Comparison of ENCODE assay signal across 16 cellular contexts in genomic region chr2:186327251-186327868, GRCh38.
DNase-seq lines count a peak whose midpoint lies in the region; ATAC-seq, FAIRE-seq and TF ChIP-seq lines count a peak whose summit lies in the region.
"Had no signal": no experiment of that assay in that cellular context is flagged by ENCODE, and none has a peak within 500 bp of the region (broad histone marks: within the 10 kb centered on the region; RNA-seq: fewer than 3 reads in every experiment).

No MANE protein-coding gene starts in this region.

- peaks cover 18% of the 10 kb centered on the region for H3K9me3 Mint-ChIP-seq in CD8-positive, alpha-beta T cell

- no peak overlapping the region for H2AFZ ChIP-seq in GM12878 (ENCODE audit: control insufficient read depth, low read depth, low read length)

- TF ChIP-seq RAD21 in GM12878 (IDR thresholded peaks at IDR 0.05; ENCODE audit: insufficient read depth, low read depth, low read length), result no peak

- no peak for TF ChIP-seq POLR2A in GM12878 (IDR thresholded peaks at IDR 0.05; ENCODE audit: low read depth, low read length)

- H4K20me1 ChIP-seq in GM12878 (ENCODE audit: control insufficient read depth, insufficient read depth), result no peaks in the 10 kb centered on the region

- H3K4me2 ChIP-seq in GM12878 (ENCODE audit: control insufficient read depth, insufficient read depth), result peak overlapping the region; percentile 11

- no peak for TF ChIP-seq EP300 in GM12878 (IDR thresholded peaks at IDR 0.05; ENCODE audit: borderline replicate concordance in 1 of 2, control insufficient read depth in 1 of 2, low read depth in 2 of 2, low read length in 2 of 2)

- no peak overlapping the region for H3K4me3 ChIP-seq in GM12878
- H3K4me3 ChIP-seq in CD8-positive, alpha-beta T cell (ENCODE audit: low read depth, low read length), result no peak overlapping the region
- H3K4me3 ChIP-seq: gastroesophageal sphincter had no signal

- no peaks in the 10 kb centered on the region for H3K4me1 Mint-ChIP-seq in CD8-positive, alpha-beta T cell (ENCODE audit: low read depth)

- no peaks in the 10 kb centered on the region for H3K79me2 ChIP-seq in GM12878 (ENCODE audit: control insufficient read depth, insufficient read depth, low read length)

- WGBS in GM12878 (ENCODE audit: insufficient coverage, insufficient replicate concordance, low lambda C conversion rate, missing lambda C conversion rate), result 63% methylated on average over 3 of the region's 3 CpGs

- SMC1A ChIA-PET in GM12878 (lab: Charles Lee; ENCODE audit: uncharacterized antibody, unreplicated experiment), result no interaction called here

- peak overlapping the region; percentile 18; the same call in 1 of the 2 replicates for H3K27ac ChIP-seq in GM12878 (ENCODE audit: control insufficient read depth, insufficient read depth)
- no peak overlapping the region for H3K27ac ChIP-seq in CD8-positive, alpha-beta T cell (ENCODE audit: low read depth, low read length)
- H3K27ac ChIP-seq: gastroesophageal sphincter had no signal

- H3K9ac ChIP-seq in GM12878 (ENCODE audit: control insufficient read depth, insufficient read depth, low read length), result no peak overlapping the region

- RAD21 ChIA-PET in GM12878 (lab: Charles Lee; ENCODE audit: unreplicated experiment), result no interaction called here

- in situ Hi-C loops in GM12878 (cut with MboI), result no loop called here

- POLR2A ChIA-PET in GM12878 (lab: Charles Lee), result no interaction called here
- POLR2A ChIA-PET in CD8-positive, alpha-beta T cell (lab: Charles Lee), result no interaction called here

- no peak for TF ChIP-seq CTCF in GM12878 (IDR thresholded peaks at IDR 0.05 in 2 of 3, conservative IDR thresholded peaks at IDR 0.05 in 1 of 3; ENCODE audit: control insufficient read depth in 2 of 3, extremely low read depth in 1 of 3, insufficient read depth in 1 of 3, low read depth in 3 of 3, low read length in 3 of 3)
- TF ChIP-seq CTCF in D721Med (IDR thresholded peaks at IDR 0.05; ENCODE audit: insufficient read depth, missing control alignments), result no peak
- no peak for TF ChIP-seq CTCF in CD8-positive, alpha-beta T cell (IDR thresholded peaks at IDR 0.05)

- peaks cover 8% of the 10 kb centered on the region for H3K36me3 Mint-ChIP-seq in CD8-positive, alpha-beta T cell

- H3K27me3 Mint-ChIP-seq in CD8-positive, alpha-beta T cell (ENCODE audit: low read depth), result no peaks in the 10 kb centered on the region
- H3K27me3 Mint-ChIP-seq: progenitor cell of endocrine pancreas had no signal

- no peak overlapping the region for H3K27ac Mint-ChIP-seq in CD8-positive, alpha-beta T cell
- H3K27ac Mint-ChIP-seq: progenitor cell of endocrine pancreas had no signal

- no peaks in the 10 kb centered on the region; the same call in 2 of the 3 replicates for H3K9me3 ChIP-seq in GM12878 (replicated peaks; ENCODE audit: control insufficient read depth, insufficient read depth, low read length)
- H3K9me3 ChIP-seq in CD8-positive, alpha-beta T cell (ENCODE audit: low read length), result no peaks in the 10 kb centered on the region

- H3K27me3 ChIP-seq in GM12878 (replicated peaks in 1 of 2; ENCODE audit: control insufficient read depth in 2 of 2, insufficient read depth in 2 of 2, low read length in 1 of 2), result no peaks in the 10 kb centered on the region
- no peaks in the 10 kb centered on the region for H3K27me3 ChIP-seq in CD8-positive, alpha-beta T cell (ENCODE audit: insufficient read depth, low read length)
- H3K27me3 ChIP-seq: gastroesophageal sphincter had no signal

- DNase-seq in GM12878 (ENCODE audit: low read depth, low spot score) (no peak), D721Med (ENCODE audit: insufficient read length, low spot score) (no peak), NK-92 (lab: John Stamatoyannopoulos, UW; ENCODE audit: unreplicated experiment) (no peak)
- DNase-seq in activated CD4-positive, CD25-positive, alpha-beta regulatory T cell (lab: John Stamatoyannopoulos, UW), result no peak
- no peak for DNase-seq in CD8-positive, alpha-beta T cell
- DNase-seq: activated T-cell treated with anti-CD3 and anti-CD28 coated beads, Interleukin-2, amount 50 U/mL, for 4 hours; aorta; KG1; NCI-H2081 had no signal

- no TSS peak for BruUV-seq in GM12878 (replicated peaks; lab: Mats Ljungman, UMichigan)

- no peaks in the 10 kb centered on the region for H3K36me3 ChIP-seq in GM12878 (ENCODE audit: control insufficient read depth in 2 of 2, insufficient read depth in 2 of 2, low read length in 1 of 2)
- no peaks in the 10 kb centered on the region for H3K36me3 ChIP-seq in CD8-positive, alpha-beta T cell (ENCODE audit: insufficient read depth, low read length)
- H3K36me3 ChIP-seq: gastroesophageal sphincter had no signal

- H3K4me3 Mint-ChIP-seq in CD8-positive, alpha-beta T cell, result no peak overlapping the region
- H3K4me3 Mint-ChIP-seq: activated T-cell treated with anti-CD3 and anti-CD28 coated beads, Interleukin-2, amount 50 U/mL, for 4 hours had no signal

- FAIRE-seq in GM12878 (lab: Jason Lieb, UNC) (peak; percentile 84), D721Med (lab: Jason Lieb, UNC) (no peak)

- H3K4me1 ChIP-seq in GM12878 (ENCODE audit: control insufficient read depth, insufficient read depth, low read length), result 0 out of 2 replicates have a peak, but pooled peaks cover 3% of the 10 kb centered on the region
- H3K4me1 ChIP-seq in CD8-positive, alpha-beta T cell (ENCODE audit: insufficient read depth, low read length), result no peaks in the 10 kb centered on the region
- H3K4me1 ChIP-seq: gastroesophageal sphincter had no signal

- CTCF ChIA-PET in GM12878 (lab: Yijun Ruan, JAX), result no interaction called here
- CTCF ChIA-PET in CD8-positive, alpha-beta T cell (lab: Charles Lee), result no interaction called here

- peak; percentile 72 for ATAC-seq in GM18870 (IDR thresholded peaks at IDR 0.05; ENCODE audit: unreplicated experiment)
- peak; percentile 78 for ATAC-seq in GM21528 (IDR thresholded peaks at IDR 0.05; ENCODE audit: low FRiP score, unreplicated experiment)
- peak; percentile 90 for ATAC-seq in HG03066 (IDR thresholded peaks at IDR 0.05; ENCODE audit: low read depth, unreplicated experiment)
- peak; percentile 79 for ATAC-seq in GM12878
- ATAC-seq in CD8-positive, alpha-beta T cell, result no peak
- ATAC-seq: activated CD4-positive, CD25-positive, alpha-beta regulatory T cell treated with anti-CD3 and anti-CD28 coated beads, Interleukin-2, amount 50 U/mL, for 24 hours; activated T-cell treated with anti-CD3 and anti-CD28 coated beads, Interleukin-2, amount 50 U/mL, for 4 hours; gastroesophageal sphincter; SK-N-SH treated with all-trans-retinoic acid at 6 μM for 48 hours had no signal

- intact Hi-C loops in GM12878 (cut with micrococcal nuclease; ENCODE audit: unreplicated experiment), result no loop called here
- intact Hi-C loops in CD8-positive, alpha-beta T cell (cut with DNase I, micrococcal nuclease), result no loop called here

TF ChIP-seq in GM12878, 131 proteins besides CTCF, POLR2A, EP300 and RAD21 (continues in another document):
- no peak for TF ChIP-seq POU2F2 (IDR thresholded peaks at IDR 0.05; ENCODE audit: borderline replicate concordance, low read depth, low read length)
- TF ChIP-seq, protein P1, sequence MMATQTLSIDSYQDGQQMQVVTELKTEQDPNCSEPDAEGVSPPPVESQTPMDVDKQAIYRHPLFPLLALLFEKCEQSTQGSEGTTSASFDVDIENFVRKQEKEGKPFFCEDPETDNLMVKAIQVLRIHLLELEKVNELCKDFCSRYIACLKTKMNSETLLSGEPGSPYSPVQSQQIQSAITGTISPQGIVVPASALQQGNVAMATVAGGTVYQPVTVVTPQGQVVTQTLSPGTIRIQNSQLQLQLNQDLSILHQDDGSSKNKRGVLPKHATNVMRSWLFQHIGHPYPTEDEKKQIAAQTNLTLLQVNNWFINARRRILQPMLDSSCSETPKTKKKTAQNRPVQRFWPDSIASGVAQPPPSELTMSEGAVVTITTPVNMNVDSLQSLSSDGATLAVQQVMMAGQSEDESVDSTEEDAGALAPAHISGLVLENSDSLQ (IDR thresholded peaks at IDR 0.05), result no peak
- no peak for TF ChIP-seq SP1 (IDR thresholded peaks at IDR 0.05; ENCODE audit: low read depth, low read length)
- TF ChIP-seq MTA2 (IDR thresholded peaks at IDR 0.05; ENCODE audit: low read depth), result peak; percentile 66; the same call in 1 of the 2 replicates
- no peak for TF ChIP-seq CHD4 (IDR thresholded peaks at IDR 0.05)
- TF ChIP-seq, protein P2, sequence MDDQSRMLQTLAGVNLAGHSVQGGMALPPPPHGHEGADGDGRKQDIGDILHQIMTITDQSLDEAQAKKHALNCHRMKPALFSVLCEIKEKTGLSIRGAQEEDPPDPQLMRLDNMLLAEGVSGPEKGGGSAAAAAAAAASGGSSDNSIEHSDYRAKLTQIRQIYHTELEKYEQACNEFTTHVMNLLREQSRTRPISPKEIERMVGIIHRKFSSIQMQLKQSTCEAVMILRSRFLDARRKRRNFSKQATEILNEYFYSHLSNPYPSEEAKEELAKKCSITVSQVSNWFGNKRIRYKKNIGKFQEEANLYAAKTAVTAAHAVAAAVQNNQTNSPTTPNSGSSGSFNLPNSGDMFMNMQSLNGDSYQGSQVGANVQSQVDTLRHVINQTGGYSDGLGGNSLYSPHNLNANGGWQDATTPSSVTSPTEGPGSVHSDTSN (IDR thresholded peaks at IDR 0.05; ENCODE audit: insufficient replicate concordance, low read depth, low read length), result no peak
- TF ChIP-seq BHLHE40 (IDR thresholded peaks at IDR 0.05; ENCODE audit: borderline replicate concordance in 1 of 2, low read depth in 2 of 2, low read length in 1 of 2), result peak in 1 of 2 experiments; percentile 13; a peak in 1 of 4 replicates
- 0 out of 2 replicates have a peak, but pooled peaks have one; percentile 47 for TF ChIP-seq RELB (IDR thresholded peaks at IDR 0.05; ENCODE audit: low read depth)
- TF ChIP-seq ZNF217 (IDR thresholded peaks at IDR 0.05), result 0 out of 2 replicates have a peak, but pooled peaks have one; percentile 38
- peak; percentile 19; the same call in 1 of the 2 replicates for TF ChIP-seq RUNX3 (IDR thresholded peaks at IDR 0.05; ENCODE audit: low read length)
- peak; percentile 53; the same call in 1 of the 2 replicates for TF ChIP-seq MEF2A (IDR thresholded peaks at IDR 0.05; ENCODE audit: insufficient read depth, low read depth, low read length)
